20 cellular contexts compared by ENCODE assay signal in the genomic region with DNA sequence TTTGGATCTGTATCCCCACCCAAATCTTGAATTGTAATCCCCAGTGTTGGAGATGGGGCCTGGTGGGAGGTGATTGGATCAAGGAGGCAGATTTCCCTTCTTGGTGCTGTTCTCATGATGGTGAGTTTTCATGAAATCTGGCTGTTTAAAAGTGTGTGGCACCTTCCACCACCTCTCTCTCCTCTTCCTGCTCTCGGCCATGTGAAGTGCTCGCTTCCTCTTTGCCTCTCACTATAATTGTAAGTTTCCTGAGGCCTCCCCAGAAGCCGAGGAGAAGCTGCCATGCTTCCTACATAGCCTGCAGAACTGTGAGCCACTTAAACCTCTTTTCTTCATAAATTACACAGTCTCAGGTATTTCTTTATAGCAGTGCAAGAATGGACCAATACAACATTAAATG. TPM values are rescaled to one million over a fixed set of nuclear protein-coding genes. Genes with fewer than 3 reads are reported as not detected.
DNase-seq lines count a peak whose midpoint lies in the region; ATAC-seq, FAIRE-seq and TF ChIP-seq lines count a peak whose summit lies in the region.
"Had no signal": no experiment of that assay in that cellular context is flagged by ENCODE, and none has a peak within 500 bp of the region (broad histone marks: within the 10 kb centered on the region; RNA-seq: fewer than 3 reads in every experiment).

No MANE protein-coding gene starts in this region.

- H4K20me1 ChIP-seq in GM12878 (ENCODE audit: control insufficient read depth, insufficient read depth): no peaks in the 10 kb centered on the region

- no peak overlapping the region for H3K27ac ChIP-seq in CD4-positive, CD25-positive, alpha-beta regulatory T cell (ENCODE audit: insufficient read depth, low read length, poor library complexity, severe bottlenecking)
- H3K27ac ChIP-seq in GM12878 (ENCODE audit: control insufficient read depth, insufficient read depth) (no peak overlapping the region), right atrium auricular region (no peak overlapping the region)

- H3K9me3 Mint-ChIP-seq in CD4-positive, CD25-positive, alpha-beta regulatory T cell: peaks cover 0 to 8% (median 0%) of the 10 kb centered on the region in 7 donors
- no peaks in the 10 kb centered on the region for H3K9me3 Mint-ChIP-seq in endothelial cell (ENCODE audit: unreplicated experiment)

- 5% methylated on average over 3 of the region's 3 CpGs for WGBS in GM12878 (ENCODE audit: insufficient coverage, insufficient replicate concordance, low lambda C conversion rate, missing lambda C conversion rate)

- no peak overlapping the region for H3K9ac ChIP-seq in GM12878 (ENCODE audit: control insufficient read depth, insufficient read depth, low read length)

- RAD21 ChIA-PET in GM12878 (lab: Charles Lee; ENCODE audit: unreplicated experiment): no interaction called here

- intact Hi-C loops in GM12878 (cut with micrococcal nuclease; ENCODE audit: unreplicated experiment): no loop called here

- no peaks in the 10 kb centered on the region for H3K79me2 ChIP-seq in GM12878 (ENCODE audit: control insufficient read depth, insufficient read depth, low read length)

- H3K27me3 Mint-ChIP-seq in CD4-positive, CD25-positive, alpha-beta regulatory T cell: no peaks in the 10 kb centered on the region
- no peaks in the 10 kb centered on the region for H3K27me3 Mint-ChIP-seq in endothelial cell (ENCODE audit: unreplicated experiment)
- H3K27me3 Mint-ChIP-seq: CD4-positive, alpha-beta T cell had no signal

- no TSS peak for BruUV-seq in GM12878 (replicated peaks; lab: Mats Ljungman, UMichigan)

- TF ChIP-seq CTCF in GM12878 (IDR thresholded peaks at IDR 0.05 in 2 of 3, conservative IDR thresholded peaks at IDR 0.05 in 1 of 3; ENCODE audit: control insufficient read depth in 2 of 3, extremely low read depth in 1 of 3, insufficient read depth in 1 of 3, low read depth in 3 of 3, low read length in 3 of 3): no peak
- TF ChIP-seq CTCF in right atrium auricular region (IDR thresholded peaks at IDR 0.05): no peak
- TF ChIP-seq CTCF in endothelial cell (IDR thresholded peaks at IDR 0.05; ENCODE audit: unreplicated experiment): no peak

- H3K27ac Mint-ChIP-seq in CD4-positive, CD25-positive, alpha-beta regulatory T cell: peak overlapping the region in 2 of 3 donors; percentile 31 to 64
- no peak overlapping the region for H3K27ac Mint-ChIP-seq in endothelial cell (ENCODE audit: unreplicated experiment)
- H3K27ac Mint-ChIP-seq: CD4-positive, alpha-beta T cell; HFFc6 had no signal

- H2AFZ ChIP-seq in GM12878 (ENCODE audit: control insufficient read depth, low read depth, low read length): no peak overlapping the region; the same call in 1 of the 2 replicates

- no peak for TF ChIP-seq POLR2A in GM12892 (IDR thresholded peaks at IDR 0.05; ENCODE audit: low read depth, low read length)
- TF ChIP-seq POLR2A in GM12878 (IDR thresholded peaks at IDR 0.05; ENCODE audit: low read depth, low read length): no peak

- H3K27me3 ChIP-seq in CD4-positive, CD25-positive, alpha-beta regulatory T cell (ENCODE audit: control insufficient read depth, insufficient read depth, low read length): no peaks in the 10 kb centered on the region
- H3K27me3 ChIP-seq in GM12878 (replicated peaks in 1 of 2; ENCODE audit: control insufficient read depth in 2 of 2, insufficient read depth in 2 of 2, low read length in 1 of 2) (no peaks in the 10 kb centered on the region), right atrium auricular region (no peaks in the 10 kb centered on the region)
- H3K27me3 ChIP-seq: BE2C had no signal

- no peak overlapping the region for H3K4me3 Mint-ChIP-seq in CD4-positive, CD25-positive, alpha-beta regulatory T cell
- no peak overlapping the region for H3K4me3 Mint-ChIP-seq in endothelial cell (ENCODE audit: unreplicated experiment)
- H3K4me3 Mint-ChIP-seq: CD4-positive, alpha-beta T cell; HFFc6 had no signal

- in situ Hi-C loops in GM12878 (cut with MboI): no loop called here

- no peaks in the 10 kb centered on the region for H3K9me3 ChIP-seq in CD4-positive, CD25-positive, alpha-beta regulatory T cell (ENCODE audit: control insufficient read depth in 2 of 2, low read length in 2 of 2)
- H3K9me3 ChIP-seq in GM12878 (replicated peaks; ENCODE audit: control insufficient read depth, insufficient read depth, low read length) (peaks cover 8% of the 10 kb centered on the region; the same call in 2 of the 3 replicates), right atrium auricular region (no peaks in the 10 kb centered on the region)
- H3K9me3 ChIP-seq: BE2C, Caco-2 had no signal

- no peaks in the 10 kb centered on the region for H3K4me1 ChIP-seq in CD4-positive, CD25-positive, alpha-beta regulatory T cell (ENCODE audit: control insufficient read depth, insufficient read depth, low read length, poor library complexity, severe bottlenecking)
- no peaks in the 10 kb centered on the region for H3K4me1 ChIP-seq in GM12878 (ENCODE audit: control insufficient read depth, insufficient read depth, low read length)
- no peaks in the 10 kb centered on the region for H3K4me1 ChIP-seq in right atrium auricular region
- H3K4me1 ChIP-seq: BE2C, Caco-2 had no signal

- DNase-seq in CD4-positive, CD25-positive, alpha-beta regulatory T cell: no peak
- DNase-seq in GM12892 (ENCODE audit: insufficient read length) (no peak), GM12878 (ENCODE audit: low read depth, low spot score) (no peak), right atrium auricular region (ENCODE audit: low spot score) (no peak), endothelial cell (ENCODE audit: low spot score) (no peak), iPS-NIHi11 (ENCODE audit: low spot score) (no peak)
- DNase-seq: ACHN; BE2C; C1 segment of cervical spinal cord; Caco-2; CD4-positive, alpha-beta T cell; GOT3; H7; HFFc6; KG1 had no signal

- SMC1A ChIA-PET in GM12878 (lab: Charles Lee; ENCODE audit: uncharacterized antibody, unreplicated experiment): no interaction called here

- peaks cover 13% of the 10 kb centered on the region for H3K36me3 Mint-ChIP-seq in CD4-positive, CD25-positive, alpha-beta regulatory T cell
- H3K36me3 Mint-ChIP-seq in endothelial cell (ENCODE audit: low read depth, unreplicated experiment): peaks cover 9% of the 10 kb centered on the region

- TF ChIP-seq EP300 in GM12878 (IDR thresholded peaks at IDR 0.05; ENCODE audit: borderline replicate concordance in 1 of 2, control insufficient read depth in 1 of 2, low read depth in 2 of 2, low read length in 2 of 2): no peak

- CTCF ChIA-PET in GM12878 (lab: Yijun Ruan, JAX): interaction anchor here (1.4 kb wide), 2 partner anchors 8 to 12 kb away, joined by 3 to 4 read pairs; no protein-coding TSS in a partner anchor

- FAIRE-seq in GM12892 (lab: Jason Lieb, UNC): peak; percentile 5
- peak; percentile 52 for FAIRE-seq in GM12878 (lab: Jason Lieb, UNC)
- FAIRE-seq: A204.1, D721Med, G401.6 had no signal

- ATAC-seq in CD4-positive, CD25-positive, alpha-beta regulatory T cell (ENCODE audit: low read depth in 2 of 2): no peak
- ATAC-seq in HG02885 (IDR thresholded peaks at IDR 0.05; ENCODE audit: poor library complexity, unreplicated experiment): peak; percentile 55
- ATAC-seq in GM12878: no peak
- ATAC-seq: HCT116 had no signal

- H3K4me3 ChIP-seq in CD4-positive, CD25-positive, alpha-beta regulatory T cell (ENCODE audit: low read depth, low read length): no peak overlapping the region
- no peak overlapping the region for H3K4me3 ChIP-seq in GM12878
- no peak overlapping the region for H3K4me3 ChIP-seq in right atrium auricular region

- POLR2A ChIA-PET in GM12878 (lab: Charles Lee): interaction anchor here (0.6 kb wide), 1 partner anchor 142 kb away, joined by 5 read pairs; no protein-coding TSS in a partner anchor

- peaks cover 0 to 4% (median 2%) of the 10 kb centered on the region in 4 donors for H3K4me1 Mint-ChIP-seq in CD4-positive, CD25-positive, alpha-beta regulatory T cell
- no peaks in the 10 kb centered on the region for H3K4me1 Mint-ChIP-seq in endothelial cell (ENCODE audit: unreplicated experiment)

- H3K4me2 ChIP-seq in GM12878 (ENCODE audit: control insufficient read depth, insufficient read depth): no peak overlapping the region

- TF ChIP-seq RAD21 in GM12878 (IDR thresholded peaks at IDR 0.05; ENCODE audit: insufficient read depth, low read depth, low read length): no peak

- peaks cover 15% of the 10 kb centered on the region for H3K36me3 ChIP-seq in CD4-positive, CD25-positive, alpha-beta regulatory T cell (ENCODE audit: control insufficient read depth, insufficient read depth, low read length)
- no peaks in the 10 kb centered on the region for H3K36me3 ChIP-seq in GM12878 (ENCODE audit: control insufficient read depth in 2 of 2, insufficient read depth in 2 of 2, low read length in 1 of 2)
- H3K36me3 ChIP-seq in right atrium auricular region: no peaks in the 10 kb centered on the region
- H3K36me3 ChIP-seq: BE2C had no signal

RNA-seq across cellular contexts. Expression of a gene that starts 15.7 kb away (rescaled TPM):
- 194 TPM for total RNA-seq in CD4-positive, CD25-positive, alpha-beta regulatory T cell
- polyA plus RNA-seq in CD4-positive, CD25-positive, alpha-beta regulatory T cell: 100 to 1,000 TPM; 656 to 750 (median 708) TPM
- polyA plus RNA-seq in GM12892 (2012; ENCODE audit: missing spikeins): 399 TPM
- 13.5 and 16.2 TPM in 2 replicates for total RNA-seq in GM12878 (2013; cell fraction: nucleolus; rRNA removed)
- total RNA-seq in GM12878 (2014; rRNA removed) (133 and 169 TPM in 2 replicates), GM12878 (2014; rRNA removed; fragmentation: Illumina TruSeq; extraction: Trizol) (197 and 220 TPM in 2 replicates), GM12878 (2021) (142 and 145 TPM in 2 replicates), right atrium auricular region (10 to 100 TPM; 48.1 to 89.4 TPM), endothelial cell (ENCODE audit: unreplicated experiment) (137 TPM)
- polyA plus RNA-seq in GM12878 (2011; ENCODE audit: low read depth): 323 TPM
- polyA plus RNA-seq in GM12878 (2011; rRNA removed) (344 and 345 TPM in 2 replicates), GM12878 (2014; fragmentation: Illumina TruSeq; extraction: Trizol) (145 and 158 TPM in 2 replicates), GM12878 (2014; fragmentation: Nextera tagmentation; extraction: Ambion mirVana) (100 to 1,000 TPM; 473 to 509 TPM), GM12878 (2014; rRNA removed) (127 and 146 TPM in 2 replicates), GM12878 (2016; fragmentation: Nextera tagmentation; extraction: Ambion mirVana) (100 to 1,000 TPM; 297 to 312 TPM)
- polyA plus RNA-seq in GM12878 (2011; cell fraction: cytosol; rRNA removed): 50.2 and 52.3 TPM in 2 replicates
- polyA plus RNA-seq in GM12878 (2011; cell fraction: nucleus; rRNA removed): 30.0 and 41.2 TPM in 2 replicates
- 311 and 399 TPM in 2 replicates for polyA plus RNA-seq in GM12878 (2012)
- 6.3 and 21.4 TPM in 2 replicates for polyA minus RNA-seq in GM12878 (2011; rRNA and poly(A)+ RNA removed)
- 7.4 and 11.6 TPM in 2 replicates for polyA minus RNA-seq in GM12878 (2011; cell fraction: cytosol; rRNA and poly(A)+ RNA removed)
- polyA minus RNA-seq in GM12878 (2011; cell fraction: nucleus; rRNA and poly(A)+ RNA removed): 6.6 and 9.7 TPM in 2 replicates

RNA-seq across cellular contexts. Expression of a gene that starts 27.6 kb away (rescaled TPM):
- total RNA-seq in CD4-positive, CD25-positive, alpha-beta regulatory T cell: 28.3 TPM
- polyA plus RNA-seq in CD4-positive, CD25-positive, alpha-beta regulatory T cell: 10 to 100 TPM; 50.6 to 78.7 (median 61.9) TPM
- polyA plus RNA-seq in GM12892 (2012; ENCODE audit: missing spikeins): 49.3 TPM
- total RNA-seq in GM12878 (2013; cell fraction: nucleolus; rRNA removed): 24.7 and 30.0 TPM in 2 replicates
- total RNA-seq in GM12878 (2014; rRNA removed): 54.4 and 66.5 TPM in 2 replicates
- total RNA-seq in GM12878 (2014; rRNA removed; fragmentation: Illumina TruSeq; extraction: Trizol): 86.1 and 93.4 TPM in 2 replicates
- total RNA-seq in GM12878 (2021): 52.5 and 54.8 TPM in 2 replicates
- polyA plus RNA-seq in GM12878 (2011; ENCODE audit: low read depth): 51.5 TPM
- 52.5 and 73.1 TPM in 2 replicates for polyA plus RNA-seq in GM12878 (2011; rRNA removed)
- 25.6 and 29.3 TPM in 2 replicates for polyA plus RNA-seq in GM12878 (2011; cell fraction: cytosol; rRNA removed)
- polyA plus RNA-seq in GM12878 (2011; cell fraction: nucleus; rRNA removed): 18.6 TPM in 2 replicates
- 35.4 and 37.7 TPM in 2 replicates for polyA plus RNA-seq in GM12878 (2012)
- polyA plus RNA-seq in GM12878 (2014; fragmentation: Illumina TruSeq; extraction: Trizol): 114 and 148 TPM in 2 replicates
- polyA plus RNA-seq in GM12878 (2014; fragmentation: Nextera tagmentation; extraction: Ambion mirVana): 100 to 1,000 TPM; 163 to 166 TPM
- 65.9 and 82.5 TPM in 2 replicates for polyA plus RNA-seq in GM12878 (2014; rRNA removed)
- 100 to 1,000 TPM; 176 to 179 TPM for polyA plus RNA-seq in GM12878 (2016; fragmentation: Nextera tagmentation; extraction: Ambion mirVana)
- polyA minus RNA-seq in GM12878 (2011; rRNA and poly(A)+ RNA removed): 15.7 and 34.9 TPM in 2 replicates
- 5.5 and 11.2 TPM in 2 replicates for polyA minus RNA-seq in GM12878 (2011; cell fraction: cytosol; rRNA and poly(A)+ RNA removed)
- polyA minus RNA-seq in GM12878 (2011; cell fraction: nucleus; rRNA and poly(A)+ RNA removed): 5.0 and 9.0 TPM in 2 replicates
- 10 to 100 TPM; 17.2 to 17.7 TPM for total RNA-seq in right atrium auricular region
- total RNA-seq in endothelial cell (ENCODE audit: unreplicated experiment): 27.5 TPM

RNA-seq across cellular contexts. Expression of a gene that starts 40.0 kb away (rescaled TPM):
- total RNA-seq in CD4-positive, CD25-positive, alpha-beta regulatory T cell: 145 TPM
- 100 to 1,000 TPM; 100 to 138 (median 120) TPM for polyA plus RNA-seq in CD4-positive, CD25-positive, alpha-beta regulatory T cell
- polyA plus RNA-seq in GM12892 (2012; ENCODE audit: missing spikeins): 34.0 TPM
- total RNA-seq in GM12878 (2013; cell fraction: nucleolus; rRNA removed): 25.7 and 28.4 TPM in 2 replicates
- total RNA-seq in GM12878 (2014; rRNA removed): 29.1 and 30.5 TPM in 2 replicates
- total RNA-seq in GM12878 (2014; rRNA removed; fragmentation: Illumina TruSeq; extraction: Trizol): 31.9 and 32.0 TPM in 2 replicates
- 38.0 and 38.6 TPM in 2 replicates for total RNA-seq in GM12878 (2021)
- 6.8 TPM for polyA plus RNA-seq in GM12878 (2011; ENCODE audit: low read depth)
- 18.4 and 19.5 TPM in 2 replicates for polyA plus RNA-seq in GM12878 (2011; rRNA removed)
- polyA plus RNA-seq in GM12878 (2011; cell fraction: cytosol; rRNA removed): 20.7 and 21.1 TPM in 2 replicates
- polyA plus RNA-seq in GM12878 (2011; cell fraction: nucleus; rRNA removed): 25.5 and 35.4 TPM in 2 replicates
- polyA plus RNA-seq in GM12878 (2012): 14.4 and 16.9 TPM in 2 replicates
- polyA plus RNA-seq in GM12878 (2014; fragmentation: Illumina TruSeq; extraction: Trizol): 30.4 and 33.3 TPM in 2 replicates
- polyA plus RNA-seq in GM12878 (2014; fragmentation: Nextera tagmentation; extraction: Ambion mirVana): 10 to 100 TPM; 11.0 to 11.9 TPM
- polyA plus RNA-seq in GM12878 (2014; rRNA removed): 26.4 and 27.3 TPM in 2 replicates
- polyA plus RNA-seq in GM12878 (2016; fragmentation: Nextera tagmentation; extraction: Ambion mirVana): 10 to 100 TPM; 23.3 to 24.6 TPM
- 36.4 and 38.9 TPM in 2 replicates for polyA minus RNA-seq in GM12878 (2011; rRNA and poly(A)+ RNA removed)
- 11.6 and 13.9 TPM in 2 replicates for polyA minus RNA-seq in GM12878 (2011; cell fraction: cytosol; rRNA and poly(A)+ RNA removed)
- polyA minus RNA-seq in GM12878 (2011; cell fraction: nucleus; rRNA and poly(A)+ RNA removed): 15.0 and 21.8 TPM in 2 replicates
- total RNA-seq in right atrium auricular region: 100 to 1,000 TPM in 1 of 2 donors, 10 to 100 TPM in 1; 64.3 to 162 TPM
- total RNA-seq in endothelial cell (ENCODE audit: unreplicated experiment): 47.2 TPM
